1 cellular context compared by ENCODE assay signal in genomic region chr4:140756292-140757219, GRCh38.
A peak's percentile ranks its signal among the peaks of the same experiment; 100 is the strongest.
TF ChIP-seq lines count a peak whose summit lies in the region.

TSS of gene TBC1D9 (minus strand) at chr4:140756385. CDS start at chr4:140756045, 340 bp downstream.

TF ChIP-seq in WTC11, 78 proteins besides CTCF, POLR2A, EP300 and RAD21 (continued from another document and continues in another):
- no peak for TF ChIP-seq AR (CRISPR knock-in tag; IDR thresholded peaks at IDR 0.05)
- peak; percentile 80 for TF ChIP-seq ZNF281 (CRISPR knock-in tag; IDR thresholded peaks at IDR 0.05)
- no peak for TF ChIP-seq HMGA2 (CRISPR knock-in tag; IDR thresholded peaks at IDR 0.05)
- TF ChIP-seq MXD4 (CRISPR knock-in tag; IDR thresholded peaks at IDR 0.05; ENCODE audit: borderline replicate concordance) = no peak
- no peak for TF ChIP-seq AFF4 (CRISPR knock-in tag; IDR thresholded peaks at IDR 0.05; ENCODE audit: borderline replicate concordance)
- no peak for TF ChIP-seq ZNF219 (CRISPR knock-in tag; IDR thresholded peaks at IDR 0.05; ENCODE audit: borderline replicate concordance)
- TF ChIP-seq FOXP4 (CRISPR knock-in tag; IDR thresholded peaks at IDR 0.05) = peak; percentile 21; the same call in 1 of the 2 replicates
- TF ChIP-seq NFE2L1 (CRISPR knock-in tag; IDR thresholded peaks at IDR 0.05) = peak; percentile 53; the same call in 1 of the 2 replicates
- no peak; the same call in 1 of the 2 replicates for TF ChIP-seq SMAD3 (CRISPR knock-in tag; IDR thresholded peaks at IDR 0.05; ENCODE audit: borderline replicate concordance)
- TF ChIP-seq ZNF532 (CRISPR knock-in tag; IDR thresholded peaks at IDR 0.05; ENCODE audit: borderline replicate concordance) = no peak
- TF ChIP-seq ARID4B (CRISPR knock-in tag; IDR thresholded peaks at IDR 0.05; ENCODE audit: borderline replicate concordance) = peak; percentile 43; the same call in 1 of the 2 replicates
- TF ChIP-seq ZNF416 (CRISPR knock-in tag; IDR thresholded peaks at IDR 0.05) = no peak
- TF ChIP-seq ATF2 (CRISPR knock-in tag; IDR thresholded peaks at IDR 0.05; ENCODE audit: borderline replicate concordance, low read depth) = no peak
- TF ChIP-seq OVOL2 (CRISPR knock-in tag; IDR thresholded peaks at IDR 0.05; ENCODE audit: borderline replicate concordance) = no peak
- TF ChIP-seq ZBTB21 (CRISPR knock-in tag; IDR thresholded peaks at IDR 0.05; ENCODE audit: borderline replicate concordance) = 0 out of 2 replicates have a peak, but pooled peaks have one; percentile 15
- TF ChIP-seq GTF2I (CRISPR knock-in tag; conservative IDR thresholded peaks at IDR 0.05) = no peak
- no peak for TF ChIP-seq ZNF317 (CRISPR knock-in tag; IDR thresholded peaks at IDR 0.05; ENCODE audit: borderline replicate concordance, low read depth)
- no peak for TF ChIP-seq ZNF423 (CRISPR knock-in tag; IDR thresholded peaks at IDR 0.05)
- no peak for TF ChIP-seq ATF6 (CRISPR knock-in tag; IDR thresholded peaks at IDR 0.05)
- TF ChIP-seq GRHL2 (CRISPR knock-in tag; IDR thresholded peaks at IDR 0.05; ENCODE audit: insufficient replicate concordance, severe bottlenecking) = no peak
- peak; percentile 54 for TF ChIP-seq TEAD1 (CRISPR knock-in tag; IDR thresholded peaks at IDR 0.05)
- TF ChIP-seq CDX4 (CRISPR knock-in tag; IDR thresholded peaks at IDR 0.05; ENCODE audit: borderline replicate concordance) = no peak
- TF ChIP-seq MAX (CRISPR knock-in tag; IDR thresholded peaks at IDR 0.05) = peak; percentile 75; the same call in 1 of the 2 replicates
